15 cellular contexts compared by ENCODE assay signal in genomic region chr18:69956037-69956436, GRCh38. TPM values are rescaled to one million over a fixed set of nuclear protein-coding genes. Genes with fewer than 3 reads are reported as not detected.
DNase-seq lines count a peak whose midpoint lies in the region; ATAC-seq, FAIRE-seq and TF ChIP-seq lines count a peak whose summit lies in the region.
"Had no signal": no experiment of that assay in that cellular context is flagged by ENCODE, and none has a peak within 500 bp of the region (broad histone marks: within the 10 kb centered on the region; RNA-seq: fewer than 3 reads in every experiment).

No MANE protein-coding gene starts in this region.

- WGBS in small intestine, 3 donors, result 67 to 71% (median 69%) methylated on average over 4 of the region's 4 CpGs

- H4K20me1 ChIP-seq in OCI-LY3 (ENCODE audit: insufficient read depth, low read length), result no peaks in the 10 kb centered on the region

- no peaks in the 10 kb centered on the region for H3K79me2 ChIP-seq in OCI-LY3 (ENCODE audit: low read length)

- ATAC-seq in HG02588 (IDR thresholded peaks at IDR 0.05; ENCODE audit: unreplicated experiment) (peak; percentile 33), GM21786 (IDR thresholded peaks at IDR 0.05; ENCODE audit: unreplicated experiment) (no peak)
- ATAC-seq: stimulated activated memory B cell treated with anti-CD40 and anti-IgM and Interleukin-4, amounts not matched to agents 10 μg/mL and 1 μg/mL and 100 μg/mL, for 72 hours had no signal

- H3K9ac ChIP-seq in OCI-LY3 (ENCODE audit: low read length), result peak overlapping the region; percentile 58

- peak; percentile 44 for DNase-seq in activated T-cell treated with anti-CD3 and anti-CD28 coated beads, Interleukin-2, amount 50 U/mL, for 1 hour
- DNase-seq in activated T-cell treated with anti-CD3 and anti-CD28 coated beads for 4 hours, result no peak
- no peak for DNase-seq in small intestine
- DNase-seq in NCI-H345 (lab: John Stamatoyannopoulos, UW), result no peak
- no peak for DNase-seq in iPS-NIHi7 (ENCODE audit: extremely low spot score)
- DNase-seq: dorsolateral prefrontal cortex; hippocampal formation; NCI-H1417; OCI-M1; stimulated activated CD4-positive, alpha-beta T cell treated with anti-CD3 and anti-CD28 coated beads, Interleukin-12 subunit alpha, Interleukin-12 subunit beta, amount 100 ng/mL, for 4 hours had no signal

- H3K9me3 ChIP-seq in OCI-LY3 (ENCODE audit: insufficient read depth, low read length), result peaks cover 4% of the 10 kb centered on the region; the same call in 1 of the 2 replicates
- no peaks in the 10 kb centered on the region for H3K9me3 ChIP-seq in small intestine (ENCODE audit: control insufficient read depth, low read depth)

- H3K4me1 ChIP-seq in OCI-LY3 (ENCODE audit: low read length), result peaks cover 58% of the 10 kb centered on the region
- peaks cover 0 to 4% of the 10 kb centered on the region in 2 donors for H3K4me1 ChIP-seq in small intestine (ENCODE audit: control insufficient read depth in 2 of 2, insufficient read depth in 1 of 2, low read depth in 1 of 2, low read length in 1 of 2)

- H3K27me3 ChIP-seq in OCI-LY3 (ENCODE audit: low read depth, low read length) (no peaks in the 10 kb centered on the region), small intestine (ENCODE audit: control insufficient read depth in 2 of 2, insufficient read depth in 2 of 2, low read length in 2 of 2) (no peaks in the 10 kb centered on the region)
- H3K27me3 ChIP-seq: dorsolateral prefrontal cortex had no signal

- H3K4me2 ChIP-seq in OCI-LY3 (ENCODE audit: low read length), result peak overlapping the region; percentile 76

- H2AFZ ChIP-seq in OCI-LY3 (ENCODE audit: low read depth, low read length), result no peak overlapping the region

- FAIRE-seq in small intestine (lab: Jason Lieb, UNC), result no peak
- FAIRE-seq: G401.6 had no signal

- H3K4me3 ChIP-seq in OCI-LY3 (ENCODE audit: low read length) (peak overlapping the region; percentile 67), small intestine (ENCODE audit: low read depth in 1 of 2, low read length in 2 of 2) (no peak overlapping the region)

- H3K27ac ChIP-seq in OCI-LY3 (ENCODE audit: low read length) (peak overlapping the region; percentile 85), small intestine (ENCODE audit: low read depth in 1 of 2, low read length in 1 of 2) (peak overlapping the region; percentile 15 to 55)

- TF ChIP-seq CTCF in OCI-LY3 (IDR thresholded peaks at IDR 0.05; ENCODE audit: low read depth, low read length), result no peak

- peaks cover 31% of the 10 kb centered on the region for H3K36me3 ChIP-seq in OCI-LY3 (replicated peaks; ENCODE audit: low read depth, low read length)
- no peaks in the 10 kb centered on the region for H3K36me3 ChIP-seq in small intestine (ENCODE audit: control insufficient read depth in 2 of 2, insufficient read depth in 2 of 2, low read length in 2 of 2)

RNA-seq across cellular contexts. Expression of gene CD226, which starts 8.4 kb away (rescaled TPM):
- polyA plus RNA-seq in small intestine, result 1 to 10 TPM in 1 of 3 donors, under 1 TPM in 2; 0.22 to 1.6 (median 0.27) TPM
